ENCODE assay signal across 1 cellular context in genomic region chr3:16252243-16252978, GRCh38.
TF ChIP-seq lines count a peak whose summit lies in the region.

No MANE protein-coding gene starts in this region.

TF ChIP-seq in HepG2, 621 proteins besides CTCF, POLR2A, EP300 and RAD21 (continued from another document and continues in another):
- TF ChIP-seq SIX1 (CRISPR knock-in tag; IDR thresholded peaks at IDR 0.05; ENCODE audit: borderline replicate concordance) = no peak
- TF ChIP-seq TOPORS (CRISPR knock-in tag; IDR thresholded peaks at IDR 0.05) = no peak
- no peak for TF ChIP-seq CHD4 (IDR thresholded peaks at IDR 0.05; ENCODE audit: borderline replicate concordance, low read length)
- TF ChIP-seq AGO1 (IDR thresholded peaks at IDR 0.05; ENCODE audit: low read depth, low read length, poor library complexity, severe bottlenecking) = no peak
- TF ChIP-seq ZFY (CRISPR knock-in tag; IDR thresholded peaks at IDR 0.05) = no peak
- peak; percentile 30; the same call in 1 of the 2 replicates for TF ChIP-seq RXRB (CRISPR knock-in tag; IDR thresholded peaks at IDR 0.05; ENCODE audit: borderline replicate concordance)
- TF ChIP-seq TCF7 (IDR thresholded peaks at IDR 0.05; ENCODE audit: low read depth) = no peak
- TF ChIP-seq CREM (IDR thresholded peaks at IDR 0.05) = no peak
- TF ChIP-seq CREM (CRISPR knock-in tag; IDR thresholded peaks at IDR 0.05) = no peak
- TF ChIP-seq FOXA3 (CRISPR knock-in tag; IDR thresholded peaks at IDR 0.05) = 0 out of 2 replicates have a peak, but pooled peaks have one; percentile 29
- TF ChIP-seq ZNF775 (CRISPR knock-in tag; IDR thresholded peaks at IDR 0.05; ENCODE audit: borderline replicate concordance) = no peak
- no peak for TF ChIP-seq JUNB (CRISPR knock-in tag; IDR thresholded peaks at IDR 0.05; ENCODE audit: borderline replicate concordance)
- no peak for TF ChIP-seq GLMP (CRISPR knock-in tag; IDR thresholded peaks at IDR 0.05; ENCODE audit: borderline replicate concordance)
- TF ChIP-seq MEIS2 (CRISPR knock-in tag; IDR thresholded peaks at IDR 0.05) = no peak
- peak; percentile 74 for TF ChIP-seq PAXIP1 (CRISPR knock-in tag; conservative IDR thresholded peaks at IDR 0.05)
- TF ChIP-seq ZSCAN21 (CRISPR knock-in tag; IDR thresholded peaks at IDR 0.05; ENCODE audit: borderline replicate concordance) = no peak
- TF ChIP-seq ZBTB26 (CRISPR knock-in tag; IDR thresholded peaks at IDR 0.05; ENCODE audit: borderline replicate concordance) = no peak
- TF ChIP-seq ATF3 (CRISPR knock-in tag; IDR thresholded peaks at IDR 0.05) = no peak
- TF ChIP-seq IKZF5 (CRISPR knock-in tag; IDR thresholded peaks at IDR 0.05) = 0 out of 2 replicates have a peak, but pooled peaks have one; percentile 25
- no peak for TF ChIP-seq ZNF441 (CRISPR knock-in tag; IDR thresholded peaks at IDR 0.05; ENCODE audit: borderline replicate concordance)
- TF ChIP-seq ZNF792 (CRISPR knock-in tag; IDR thresholded peaks at IDR 0.05) = no peak
- no peak for TF ChIP-seq TARDBP (CRISPR knock-in tag; IDR thresholded peaks at IDR 0.05)
- TF ChIP-seq KAT8 (CRISPR knock-in tag; IDR thresholded peaks at IDR 0.05) = peak; percentile 31
- TF ChIP-seq PTBP1 (IDR thresholded peaks at IDR 0.05; ENCODE audit: low read depth, low read length, poor library complexity, severe bottlenecking) = no peak
- TF ChIP-seq POGZ (CRISPR knock-in tag; IDR thresholded peaks at IDR 0.05) = no peak; the same call in 1 of the 2 replicates
- TF ChIP-seq ZNF776 (CRISPR knock-in tag; IDR thresholded peaks at IDR 0.05) = no peak
- TF ChIP-seq ZNF143 (CRISPR knock-in tag; IDR thresholded peaks at IDR 0.05) = no peak
- no peak for TF ChIP-seq RXRA (CRISPR knock-in tag; IDR thresholded peaks at IDR 0.05)
- no peak for TF ChIP-seq CREB1 (IDR thresholded peaks at IDR 0.05)
- peak; percentile 48; the same call in 1 of the 2 replicates for TF ChIP-seq CREB1 (CRISPR knock-in tag; IDR thresholded peaks at IDR 0.05)
- TF ChIP-seq ZNF101 (CRISPR knock-in tag; IDR thresholded peaks at IDR 0.05; ENCODE audit: borderline replicate concordance, low read depth) = no peak
- no peak for TF ChIP-seq ZNF746 (CRISPR knock-in tag; IDR thresholded peaks at IDR 0.05)
- peak; percentile 84 for TF ChIP-seq ZMYM4 (CRISPR knock-in tag; IDR thresholded peaks at IDR 0.05)
- TF ChIP-seq ZNF496 (CRISPR knock-in tag; IDR thresholded peaks at IDR 0.05; ENCODE audit: insufficient replicate concordance) = no peak
- peak; percentile 83 for TF ChIP-seq SRF (IDR thresholded peaks at IDR 0.05; ENCODE audit: low read depth, low read length)
- TF ChIP-seq PCBP1 (IDR thresholded peaks at IDR 0.05; ENCODE audit: borderline replicate concordance, low read depth, low read length) = no peak
- TF ChIP-seq RBM39 (IDR thresholded peaks at IDR 0.05; ENCODE audit: low read depth, low read length, poor library complexity, severe bottlenecking) = no peak
- TF ChIP-seq ZBTB1 (CRISPR knock-in tag; IDR thresholded peaks at IDR 0.05; ENCODE audit: borderline replicate concordance) = no peak
- TF ChIP-seq ZNF503 (CRISPR knock-in tag; IDR thresholded peaks at IDR 0.05) = no peak
- peak; percentile 49 for TF ChIP-seq ASH2L (IDR thresholded peaks at IDR 0.05; ENCODE audit: insufficient read length, low read depth, low read length)
- TF ChIP-seq E2F2 (CRISPR knock-in tag; IDR thresholded peaks at IDR 0.05; ENCODE audit: borderline replicate concordance) = no peak
- no peak for TF ChIP-seq AFF4 (CRISPR knock-in tag; IDR thresholded peaks at IDR 0.05)
- TF ChIP-seq ARID5B (CRISPR knock-in tag; IDR thresholded peaks at IDR 0.05) = peak; percentile 85
- TF ChIP-seq ZNF121 (CRISPR knock-in tag; IDR thresholded peaks at IDR 0.05) = no peak
- TF ChIP-seq ZNF816 (CRISPR knock-in tag; IDR thresholded peaks at IDR 0.05; ENCODE audit: borderline replicate concordance) = no peak
- no peak for TF ChIP-seq ZNF382 (CRISPR knock-in tag; IDR thresholded peaks at IDR 0.05; ENCODE audit: borderline replicate concordance)
- TF ChIP-seq NR2F2 (IDR thresholded peaks at IDR 0.05; ENCODE audit: borderline replicate concordance, low read depth) = no peak
- TF ChIP-seq IKZF4 (CRISPR knock-in tag; IDR thresholded peaks at IDR 0.05; ENCODE audit: borderline replicate concordance, low read depth, not compliant biosample characterization) = no peak
- no peak for TF ChIP-seq HES4 (CRISPR knock-in tag; IDR thresholded peaks at IDR 0.05; ENCODE audit: borderline replicate concordance)
- TF ChIP-seq ZFP36 (IDR thresholded peaks at IDR 0.05; ENCODE audit: borderline replicate concordance, low read depth, low read length, partially characterized antibody) = no peak
- no peak for TF ChIP-seq TBX2 (CRISPR knock-in tag; IDR thresholded peaks at IDR 0.05; ENCODE audit: borderline replicate concordance)
